ENCODE assay signal across 16 cellular contexts in the genomic region with DNA sequence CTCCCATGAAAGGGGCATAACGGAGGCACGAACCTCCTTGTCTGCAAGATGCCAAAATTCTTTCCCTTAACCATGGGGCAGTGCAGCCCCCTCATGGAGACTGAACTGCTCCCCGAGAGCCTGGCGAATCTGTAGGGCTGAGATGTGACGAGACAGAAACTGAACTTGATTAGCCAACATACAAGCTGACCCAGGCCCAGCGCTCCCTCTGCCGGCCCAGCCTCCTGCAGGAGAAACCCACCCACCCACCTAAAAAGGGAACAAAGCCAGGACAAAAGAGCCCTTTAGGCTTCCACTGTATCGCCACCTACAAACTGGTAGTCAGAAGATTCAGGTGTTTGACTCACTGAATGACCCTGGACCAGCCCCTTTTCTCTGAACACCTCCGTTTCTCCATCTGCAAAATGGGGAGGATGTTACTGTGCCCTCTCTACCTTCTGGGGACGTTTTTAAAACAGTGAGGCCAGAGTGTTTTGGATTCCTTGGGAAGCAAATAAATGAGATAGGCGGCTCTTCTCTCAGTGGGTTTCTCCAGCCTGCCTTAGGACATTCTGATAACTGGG. TPM values are rescaled to one million over a fixed set of nuclear protein-coding genes. Genes with fewer than 3 reads are reported as not detected.
A peak's percentile ranks its signal among the peaks of the same experiment; 100 is the strongest.
DNase-seq lines count a peak whose midpoint lies in the region; ATAC-seq and TF ChIP-seq lines count a peak whose summit lies in the region.
"Had no signal": no experiment of that assay in that cellular context is flagged by ENCODE, and none has a peak within 500 bp of the region (broad histone marks: within the 10 kb centered on the region; RNA-seq: fewer than 3 reads in every experiment).

No MANE protein-coding gene starts in this region.

- DNase-seq in H7 (peak; percentile 76), endodermal cell (peak; percentile 84), neural progenitor cell (ENCODE audit: low spot score) (peak; percentile 70), EL (no peak), left colon (no peak)
- no peak for DNase-seq in stimulated activated CD4-positive, alpha-beta T cell treated with anti-CD3 and anti-CD28 coated beads, Interleukin-4, amount 100 ng/mL, for 24 hours
- DNase-seq: ACHN; CD4-positive, CD25-positive, alpha-beta regulatory T cell; DMS53; GDM1 had no signal

- H3K9me3 ChIP-seq in DOHH2 (ENCODE audit: control insufficient read depth, insufficient read depth, low read length) (peaks cover 5% of the 10 kb centered on the region; the same call in 1 of the 2 replicates), endodermal cell (ENCODE audit: control insufficient read depth, low read length) (no peaks in the 10 kb centered on the region), neural progenitor cell (ENCODE audit: low read depth) (no peaks in the 10 kb centered on the region)

- ATAC-seq in GM19463 (IDR thresholded peaks at IDR 0.05; ENCODE audit: unreplicated experiment) (no peak), left colon (no peak)

- H3K27ac ChIP-seq in DOHH2 (ENCODE audit: low read depth, low read length) (peak overlapping the region; percentile 31), endodermal cell (ENCODE audit: low read depth, low read length) (no peak overlapping the region), neural progenitor cell (no peak overlapping the region)
- H3K27ac ChIP-seq: BLaER1 treated with 17β-estradiol and CSF1 and Interleukin-3, amounts not matched to agents 10 nM and 100 nM had no signal

- TF ChIP-seq CTCF in DOHH2 (IDR thresholded peaks at IDR 0.05; ENCODE audit: low read depth, low read length, poor library complexity, severe bottlenecking) (no peak), endodermal cell (conservative IDR thresholded peaks at IDR 0.05) (peak; percentile 72), neural progenitor cell (IDR thresholded peaks at IDR 0.05) (peak; percentile 55)

- H3F3A ChIP-seq in DOHH2 (ENCODE audit: control insufficient read depth, insufficient read depth) (peaks cover 3% of the 10 kb centered on the region; the same call in 1 of the 2 replicates), neural progenitor cell (ENCODE audit: low read depth) (peaks cover 54% of the 10 kb centered on the region)

- H3K4me2 ChIP-seq in DOHH2 (ENCODE audit: low read length) = peak overlapping the region; percentile 42; the same call in 1 of the 2 replicates
- H3K4me2 ChIP-seq in neural progenitor cell = no peak overlapping the region
- H3K4me2 ChIP-seq: BLaER1 treated with 17β-estradiol and CSF1 and Interleukin-3, amounts not matched to agents 10 nM and 100 nM had no signal

- H3K4me1 ChIP-seq in DOHH2 (ENCODE audit: control insufficient read depth, low read length) (peaks cover 61% of the 10 kb centered on the region), endodermal cell (ENCODE audit: control insufficient read depth, insufficient read depth, low read length) (peaks cover 21% of the 10 kb centered on the region), neural progenitor cell (peaks cover 63% of the 10 kb centered on the region)

- no peaks in the 10 kb centered on the region for H3K36me3 Mint-ChIP-seq in endodermal cell (ENCODE audit: low read depth)
- H3K36me3 Mint-ChIP-seq in neural progenitor cell = no peaks in the 10 kb centered on the region
- H3K36me3 Mint-ChIP-seq: CD4-positive, CD25-positive, alpha-beta regulatory T cell; IgD-negative memory B cell had no signal

- H3K27ac Mint-ChIP-seq in endodermal cell = peak overlapping the region; percentile 87
- H3K27ac Mint-ChIP-seq in neural progenitor cell = no peak overlapping the region
- H3K27ac Mint-ChIP-seq: CD4-positive, CD25-positive, alpha-beta regulatory T cell; IgD-negative memory B cell had no signal

- H3K9me3 Mint-ChIP-seq in endodermal cell (peaks cover 1% of the 10 kb centered on the region), neural progenitor cell (no peaks in the 10 kb centered on the region)
- H3K9me3 Mint-ChIP-seq: CD4-positive, CD25-positive, alpha-beta regulatory T cell had no signal

- H3K4me1 Mint-ChIP-seq in endodermal cell (peaks cover 71% of the 10 kb centered on the region), neural progenitor cell (peaks cover 58% of the 10 kb centered on the region)

- H3K36me3 ChIP-seq in DOHH2 (ENCODE audit: control insufficient read depth, low read length) = no peaks in the 10 kb centered on the region
- no peaks in the 10 kb centered on the region for H3K36me3 ChIP-seq in H7 (replicated peaks; ENCODE audit: control insufficient read depth, insufficient read depth, low read length)
- H3K36me3 ChIP-seq in endodermal cell (ENCODE audit: control insufficient read depth, insufficient read depth, low read length) = no peaks in the 10 kb centered on the region
- H3K36me3 ChIP-seq in neural progenitor cell = no peaks in the 10 kb centered on the region
- H3K36me3 ChIP-seq: BLaER1 treated with 17β-estradiol and CSF1 and Interleukin-3, amounts not matched to agents 10 nM and 100 nM had no signal

- no peaks in the 10 kb centered on the region for H3K9me2 ChIP-seq in DOHH2 (replicated peaks; ENCODE audit: control insufficient read depth, low read length)

- H3K79me2 ChIP-seq in DOHH2 (ENCODE audit: control insufficient read depth, low read length) (no peaks in the 10 kb centered on the region), neural progenitor cell (ENCODE audit: low read depth) (no peaks in the 10 kb centered on the region)

- no peak overlapping the region for H3K9ac ChIP-seq in endodermal cell (ENCODE audit: extremely low read depth, low read length, poor library complexity, severe bottlenecking)
- no peak overlapping the region for H3K9ac ChIP-seq in neural progenitor cell
- H3K9ac ChIP-seq: BLaER1 treated with 17β-estradiol and CSF1 and Interleukin-3, amounts not matched to agents 10 nM and 100 nM had no signal

- WGBS in endodermal cell (ENCODE audit: insufficient coverage in 1 of 2, insufficient read length in 1 of 2), 2 experiments = 61 to 74% methylated on average over 7 to 11 of the region's 11 CpGs

- H3K4me3 Mint-ChIP-seq in endodermal cell = no peak overlapping the region
- H3K4me3 Mint-ChIP-seq in neural progenitor cell = no peak overlapping the region
- H3K4me3 Mint-ChIP-seq: CD4-positive, CD25-positive, alpha-beta regulatory T cell had no signal

- H3K27me3 Mint-ChIP-seq in endodermal cell (ENCODE audit: insufficient read depth) (peaks cover 1% of the 10 kb centered on the region), neural progenitor cell (ENCODE audit: insufficient read depth, low read depth) (peaks cover 28% of the 10 kb centered on the region)

- intact Hi-C loops in left colon (cut with DNase I, micrococcal nuclease) = no loop called here

- H2AFZ ChIP-seq in neural progenitor cell (replicated peaks) = no peak overlapping the region

- H3K4me3 ChIP-seq in DOHH2 (ENCODE audit: low read length) (no peak overlapping the region), H7 (ENCODE audit: insufficient read depth, low read depth, low read length) (no peak overlapping the region), endodermal cell (ENCODE audit: low read length) (no peak overlapping the region), neural progenitor cell (no peak overlapping the region)
- H3K4me3 ChIP-seq: BLaER1 treated with 17β-estradiol and CSF1 and Interleukin-3, amounts not matched to agents 10 nM and 100 nM had no signal

- H3K27me3 ChIP-seq in DOHH2 (ENCODE audit: control insufficient read depth, low read length) = no peaks in the 10 kb centered on the region
- H3K27me3 ChIP-seq in H7 (ENCODE audit: control insufficient read depth, insufficient read depth, low read length) = peaks cover 14% of the 10 kb centered on the region; the same call in 1 of the 2 replicates
- no peaks in the 10 kb centered on the region for H3K27me3 ChIP-seq in endodermal cell (ENCODE audit: control insufficient read depth, insufficient read depth, low read length, poor library complexity, severe bottlenecking)
- no peaks in the 10 kb centered on the region for H3K27me3 ChIP-seq in neural progenitor cell

- no peaks in the 10 kb centered on the region for H4K20me1 ChIP-seq in DOHH2 (ENCODE audit: control insufficient read depth, insufficient read depth, low read depth, low read length)
- no peaks in the 10 kb centered on the region for H4K20me1 ChIP-seq in neural progenitor cell (ENCODE audit: low read depth)

RNA-seq across cellular contexts. Expression of a gene that starts 58.4 kb away (rescaled TPM):
- total RNA-seq in H7 (2014; rRNA removed; shearing (Covaris generic)) = 0.17 and 0.18 TPM in 2 replicates
- under 1 TPM; 0.13 to 0.33 TPM for total RNA-seq in endodermal cell
- 0.64 TPM for polyA plus RNA-seq in endodermal cell (2013, experiment 1 of 2)
- 0.66 TPM for polyA plus RNA-seq in endodermal cell (2013, experiment 2 of 2)
- 0.39 and 1.5 TPM in 2 replicates for total RNA-seq in neural progenitor cell (ENCODE audit: low replicate concordance)
- total RNA-seq in left colon = under 1 TPM in 1 of 2 donors, not detected in 1; 0.08 TPM
- total RNA-seq: A172, HT1080 had no signal
- polyA plus RNA-seq: IgD-negative memory B cell had no signal

Comparison
In these comparisons a context has a peak if more than half of its experiments do, and no peak if none do; other contexts are left out.
1. DNase-seq: peak in H7 (single experiment), endodermal cell (single experiment) and neural progenitor cell (single experiment); none in EL (single experiment), left colon (0 of 2) and stimulated activated CD4-positive, alpha-beta T cell treated with anti-CD3 and anti-CD28 coated beads, Interleukin-4, amount 100 ng/mL, for 24 hours (single experiment).